In the genomic region with DNA sequence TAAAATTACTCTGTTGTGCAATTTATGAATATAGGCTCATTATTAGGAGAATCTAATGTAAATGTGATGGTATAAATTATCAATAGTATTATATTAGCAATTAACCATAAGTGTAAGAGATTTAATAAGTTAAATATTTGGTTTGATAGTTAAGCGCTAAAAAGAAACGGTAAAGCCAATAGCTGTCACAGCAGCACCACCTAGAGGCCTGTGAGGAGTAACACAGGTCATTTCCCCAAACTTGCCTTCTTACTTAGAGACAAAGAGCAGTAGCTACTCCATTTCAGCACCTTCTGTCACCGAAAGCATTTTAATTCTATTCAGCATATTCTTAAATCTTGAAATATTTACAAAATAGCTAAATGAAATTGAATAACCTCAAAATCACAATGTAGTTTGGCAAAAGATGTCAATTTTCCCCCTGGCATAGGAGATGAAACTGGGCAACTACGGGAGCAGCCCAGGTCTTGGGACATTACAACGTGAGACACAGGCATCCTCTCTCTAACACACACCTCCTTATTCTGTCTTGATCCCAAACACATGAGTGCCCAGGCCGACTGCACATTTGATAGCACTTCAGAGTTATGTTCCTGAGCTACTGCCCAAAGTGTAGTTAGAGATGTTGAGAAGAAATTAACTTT, we compare ENCODE assay signal across 8 cellular contexts. TPM values are rescaled to one million over a fixed set of nuclear protein-coding genes. Genes with fewer than 3 reads are reported as not detected.
A peak's percentile ranks its signal among the peaks of the same experiment; 100 is the strongest.
DNase-seq lines count a peak whose midpoint lies in the region; ATAC-seq and TF ChIP-seq lines count a peak whose summit lies in the region.

No MANE protein-coding gene starts in this region.

- CTCF ChIA-PET in activated naive CD4-positive, alpha-beta T cell treated with anti-CD3 and anti-CD28 coated beads for 36 hours (lab: Charles Lee) = interaction anchor here (0.6 to 4.1 kb wide), 57 partner anchors 8 to 1243 kb away, joined by 3 to 65 read pairs (median 4); no protein-coding TSS in a partner anchor

- TF ChIP-seq CTCF in GM12875 (IDR thresholded peaks at IDR 0.05; ENCODE audit: borderline replicate concordance, insufficient read depth, low read depth, low read length) (peak; percentile 71), glutamatergic neuron (IDR thresholded peaks at IDR 0.05; ENCODE audit: partially characterized antibody, unreplicated experiment) (peak; percentile 82)

- H3K9me3 Mint-ChIP-seq in activated naive CD4-positive, alpha-beta T cell treated with anti-CD3 and anti-CD28 coated beads for 36 hours = no peaks in the 10 kb centered on the region
- peaks cover 2% of the 10 kb centered on the region for H3K9me3 Mint-ChIP-seq in glutamatergic neuron (ENCODE audit: unreplicated experiment)

- intact Hi-C loops in activated naive CD4-positive, alpha-beta T cell treated with anti-CD3 and anti-CD28 coated beads for 36 hours (cut with micrococcal nuclease) = loop anchor here (1.0 to 10.0 kb wide), 8 partner anchors 60 to 1208 kb away; no protein-coding TSS in a partner anchor
- intact Hi-C loops in sciatic nerve (cut with DNase I) = no loop called here

- H3K27ac Mint-ChIP-seq in activated naive CD4-positive, alpha-beta T cell treated with anti-CD3 and anti-CD28 coated beads for 36 hours = no peak overlapping the region
- no peak overlapping the region for H3K27ac Mint-ChIP-seq in glutamatergic neuron (ENCODE audit: unreplicated experiment)

- no peaks in the 10 kb centered on the region for H3K27me3 Mint-ChIP-seq in activated naive CD4-positive, alpha-beta T cell treated with anti-CD3 and anti-CD28 coated beads for 36 hours (ENCODE audit: low read depth)
- no peaks in the 10 kb centered on the region for H3K27me3 Mint-ChIP-seq in glutamatergic neuron (ENCODE audit: unreplicated experiment)

- no peaks in the 10 kb centered on the region for H3K36me3 Mint-ChIP-seq in activated naive CD4-positive, alpha-beta T cell treated with anti-CD3 and anti-CD28 coated beads for 36 hours (ENCODE audit: low read depth)
- H3K36me3 Mint-ChIP-seq in glutamatergic neuron (ENCODE audit: unreplicated experiment) = no peaks in the 10 kb centered on the region

- H3K4me3 Mint-ChIP-seq in activated naive CD4-positive, alpha-beta T cell treated with anti-CD3 and anti-CD28 coated beads for 36 hours = no peak overlapping the region
- H3K4me3 Mint-ChIP-seq in glutamatergic neuron (ENCODE audit: unreplicated experiment) = no peak overlapping the region

- H3K4me1 Mint-ChIP-seq in activated naive CD4-positive, alpha-beta T cell treated with anti-CD3 and anti-CD28 coated beads for 36 hours (ENCODE audit: low read depth) = no peaks in the 10 kb centered on the region
- no peaks in the 10 kb centered on the region for H3K4me1 Mint-ChIP-seq in glutamatergic neuron (ENCODE audit: low read depth, unreplicated experiment)

- H3K4me3 ChIP-seq in GM12875 (ENCODE audit: low read depth, low read length) = no peak overlapping the region

- ATAC-seq in sciatic nerve = peak; percentile 56

- peak; percentile 67 for DNase-seq in AG08395 (ENCODE audit: low spot score)
- DNase-seq in HPDE6-E6E7 (ENCODE audit: extremely low spot score) = peak; percentile 37
- DNase-seq in SHP77 treated with DMSO at 0.1 percent for 48 hours (lab: John Stamatoyannopoulos, UW) = peak; percentile 11
- DNase-seq in activated naive CD4-positive, alpha-beta T cell treated with anti-CD3 and anti-CD28 coated beads for 36 hours = peak; percentile 74
- peak; percentile 46 for DNase-seq in glutamatergic neuron
- DNase-seq in sciatic nerve (ENCODE audit: low spot score) = peak; percentile 64
- no peak for DNase-seq in NCI-H774 (lab: John Stamatoyannopoulos, UW)

RNA-seq across cellular contexts. Expression of gene DYNLRB2, which starts 14.3 kb away (rescaled TPM):
- not detected for total RNA-seq in activated naive CD4-positive, alpha-beta T cell treated with anti-CD3 and anti-CD28 coated beads for 36 hours
- not detected for total RNA-seq in glutamatergic neuron (ENCODE audit: unreplicated experiment)
- total RNA-seq in sciatic nerve = 2.2 TPM
